In the genomic region with DNA sequence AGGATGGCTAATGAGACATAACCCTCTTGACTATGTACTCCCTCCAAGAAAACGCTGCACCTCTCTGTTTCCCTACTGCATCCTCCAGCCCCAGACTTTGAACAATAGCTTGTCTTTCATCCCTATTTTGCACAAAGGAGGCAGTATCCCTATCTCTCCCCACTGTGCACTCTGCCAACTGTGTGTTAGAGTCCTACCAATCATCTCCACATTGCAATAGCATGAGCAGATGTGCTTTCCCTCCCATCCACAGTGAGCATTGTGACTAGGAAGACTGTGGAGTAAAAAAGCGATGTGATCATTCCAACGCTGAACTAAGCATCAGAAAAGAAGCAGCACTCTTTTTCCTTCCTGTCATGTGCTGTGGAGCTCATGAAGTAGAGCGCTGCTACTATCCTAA, we compare ENCODE assay signal across 21 cellular contexts.
DNase-seq lines count a peak whose midpoint lies in the region; ATAC-seq and TF ChIP-seq lines count a peak whose summit lies in the region.
"Had no signal": no experiment of that assay in that cellular context is flagged by ENCODE, and none has a peak within 500 bp of the region (broad histone marks: within the 10 kb centered on the region; RNA-seq: fewer than 3 reads in every experiment).

No MANE protein-coding gene starts in this region.

- TF ChIP-seq POLR2A in Peyer's patch (IDR thresholded peaks at IDR 0.05) (no peak), thyroid gland (IDR thresholded peaks at IDR 0.05) (no peak)

- H3K9me3 Mint-ChIP-seq in stimulated activated effector memory CD8-positive, alpha-beta T cell treated with anti-CD3 and anti-CD28 coated beads, Interleukin-12 subunit alpha, Interleukin-12 subunit beta, amount 100 ng/mL, for 72 hours: peaks cover 8% of the 10 kb centered on the region

- DNase-seq in Ammon's horn (ENCODE audit: low spot score) (peak; percentile 91), occipital lobe (lab: John Stamatoyannopoulos, UW) (peak; percentile 13), Peyer's patch (no peak), thyroid gland (no peak)
- no peak for DNase-seq in stimulated activated effector memory CD8-positive, alpha-beta T cell treated with anti-CD3 and anti-CD28 coated beads, Interleukin-12 subunit alpha, Interleukin-12 subunit beta, amount 100 ng/mL, for 72 hours (ENCODE audit: low spot score in 2 of 2)
- DNase-seq: 8988T; BE2C; CD8-positive, alpha-beta T cell; DMS53; MM.1S; NCI-H1092; NCI-H2081 treated with DMSO at 0.1 percent for 48 hours; NCI-H510A treated with DMSO at 0.1 percent for 48 hours; NCI-H82; RPMI8226; SHP77 treated with DMSO at 0.1 percent for 48 hours had no signal

- H3K27me3 ChIP-seq in layer of hippocampus (ENCODE audit: control insufficient read depth, insufficient read depth, low read length) (no peaks in the 10 kb centered on the region), Peyer's patch (no peaks in the 10 kb centered on the region), thyroid gland (no peaks in the 10 kb centered on the region)
- H3K27me3 ChIP-seq: BE2C had no signal

- intact Hi-C loops in thyroid gland (cut with DNase I): no loop called here

- H3K4me3 ChIP-seq in Peyer's patch (no peak overlapping the region), thyroid gland (replicated peaks in 1 of 3) (no peak overlapping the region)
- H3K4me3 ChIP-seq: GM23338 had no signal

- no peak overlapping the region for H3K4me3 Mint-ChIP-seq in stimulated activated effector memory CD8-positive, alpha-beta T cell treated with anti-CD3 and anti-CD28 coated beads, Interleukin-12 subunit alpha, Interleukin-12 subunit beta, amount 100 ng/mL, for 72 hours
- H3K4me3 Mint-ChIP-seq: CD8-positive, alpha-beta T cell; GM23338 had no signal

- ATAC-seq in GM18870 (IDR thresholded peaks at IDR 0.05; ENCODE audit: unreplicated experiment): no peak
- ATAC-seq in stimulated activated effector memory CD8-positive, alpha-beta T cell treated with anti-CD3 and anti-CD28 coated beads, Interleukin-12 subunit alpha, Interleukin-12 subunit beta, amount 100 ng/mL, for 72 hours: no peak
- ATAC-seq: CD8-positive, alpha-beta T cell; GM23338; HCT116 had no signal

- no peaks in the 10 kb centered on the region for H3K4me1 ChIP-seq in Peyer's patch
- H3K4me1 ChIP-seq in thyroid gland: no peaks in the 10 kb centered on the region
- H3K4me1 ChIP-seq: BE2C had no signal

- TF ChIP-seq CTCF in Peyer's patch (IDR thresholded peaks at IDR 0.05) (no peak), thyroid gland (IDR thresholded peaks at IDR 0.05) (no peak)

- H3K36me3 ChIP-seq in Peyer's patch (no peaks in the 10 kb centered on the region), thyroid gland (no peaks in the 10 kb centered on the region)
- H3K36me3 ChIP-seq: BE2C had no signal

- H3K9me3 ChIP-seq in Peyer's patch (no peaks in the 10 kb centered on the region), thyroid gland (no peaks in the 10 kb centered on the region)
- H3K9me3 ChIP-seq: BE2C had no signal

- no peak overlapping the region for H3K27ac Mint-ChIP-seq in stimulated activated effector memory CD8-positive, alpha-beta T cell treated with anti-CD3 and anti-CD28 coated beads, Interleukin-12 subunit alpha, Interleukin-12 subunit beta, amount 100 ng/mL, for 72 hours
- H3K27ac Mint-ChIP-seq: CD8-positive, alpha-beta T cell; GM23338 had no signal

- WGBS in thyroid gland, 2 donors: 66 to 70% methylated on average over 4 of the region's 4 CpGs

- no peaks in the 10 kb centered on the region for H3K4me1 Mint-ChIP-seq in stimulated activated effector memory CD8-positive, alpha-beta T cell treated with anti-CD3 and anti-CD28 coated beads, Interleukin-12 subunit alpha, Interleukin-12 subunit beta, amount 100 ng/mL, for 72 hours
- H3K4me1 Mint-ChIP-seq: GM23338 had no signal

- H3K27ac ChIP-seq in cingulate gyrus (ENCODE audit: low read depth, low read length) (peak overlapping the region; percentile 24), layer of hippocampus (ENCODE audit: low read depth, low read length) (peak overlapping the region; percentile 61), Peyer's patch (no peak overlapping the region), thyroid gland (no peak overlapping the region)

- H3K36me3 Mint-ChIP-seq in stimulated activated effector memory CD8-positive, alpha-beta T cell treated with anti-CD3 and anti-CD28 coated beads, Interleukin-12 subunit alpha, Interleukin-12 subunit beta, amount 100 ng/mL, for 72 hours: no peaks in the 10 kb centered on the region
- H3K36me3 Mint-ChIP-seq: CD8-positive, alpha-beta T cell had no signal

Comparison
In these comparisons a context has a peak if more than half of its experiments do, and no peak if none do; other contexts are left out.
1. DNase-seq: peak in Ammon's horn (single experiment) and occipital lobe (single experiment); none in Peyer's patch (0 of 3), thyroid gland (0 of 2) and stimulated activated effector memory CD8-positive, alpha-beta T cell treated with anti-CD3 and anti-CD28 coated beads, Interleukin-12 subunit alpha, Interleukin-12 subunit beta, amount 100 ng/mL, for 72 hours (0 of 2).
2. H3K27ac ChIP-seq: peak in cingulate gyrus (single experiment) and layer of hippocampus (single experiment); none in Peyer's patch (0 of 4) and thyroid gland (0 of 3).